In genomic region chr16:497258-497657, GRCh38 we compare ENCODE assay signal across 24 cellular contexts.
"Had no signal": no experiment of that assay in that cellular context is flagged by ENCODE, and none has a peak within 500 bp of the region (broad histone marks: within the 10 kb centered on the region; RNA-seq: fewer than 3 reads in every experiment).

No MANE protein-coding gene starts in this region.

- H3K36me3 Mint-ChIP-seq: activated naive CD4-positive, alpha-beta T cell treated with anti-CD3 and anti-CD28 coated beads, Interleukin-2, amount 10 ng/mL, durations not matched to agents 7 days and 5 days had no signal

- H3K4me1 ChIP-seq: breast epithelium, esophagus muscularis mucosa, thyroid gland had no signal

- H3K9me3 ChIP-seq: breast epithelium, esophagus muscularis mucosa, heart right ventricle, left ventricle myocardium inferior, thyroid gland had no signal

- H3K36me3 ChIP-seq: breast epithelium had no signal

- H3K4me1 Mint-ChIP-seq: activated naive CD8-positive, alpha-beta T cell treated with anti-CD3 and anti-CD28 coated beads, Interleukin-2, amount 50 U/mL, for 24 hours had no signal

- H3K4me3 Mint-ChIP-seq: activated CD4-positive, alpha-beta T cell treated with anti-CD3 and anti-CD28 coated beads, Interleukin-2, amount 10 ng/mL, durations not matched to agents 7 days and 5 days; activated CD8-positive, alpha-beta T cell treated with anti-CD3 and anti-CD28 coated beads, Interleukin-2, amount 10 ng/mL, durations not matched to agents 7 days and 5 days; activated naive CD4-positive, alpha-beta T cell treated with anti-CD3 and anti-CD28 coated beads, Interleukin-2, amount 10 ng/mL, durations not matched to agents 7 days and 5 days; activated naive CD8-positive, alpha-beta T cell treated with anti-CD3 and anti-CD28 coated beads, Interleukin-2, amount 50 U/mL, for 24 hours; activated T-cell treated with anti-CD3 and anti-CD28 coated beads, Interleukin-2, amount 50 U/mL, for 24 hours; memory B cell; naive thymus-derived CD8-positive, alpha-beta T cell; stimulated activated naive B cell treated with anti-CD40 and anti-IgM and Interleukin-4, amounts not matched to agents 10 μg/mL and 1 μg/mL and 100 μg/mL, for 72 hours had no signal

- H3K4me3 ChIP-seq: breast epithelium, esophagus muscularis mucosa, heart right ventricle, left ventricle myocardium inferior, thyroid gland had no signal

- ATAC-seq: activated CD4-positive, CD25-positive, alpha-beta regulatory T cell treated with anti-CD3 and anti-CD28 coated beads, Interleukin-2, amount 50 U/mL, for 24 hours; activated CD8-positive, alpha-beta T cell treated with anti-CD3 and anti-CD28 coated beads, Interleukin-2, amount 10 ng/mL, durations not matched to agents 7 days and 5 days; activated naive CD8-positive, alpha-beta T cell treated with anti-CD3 and anti-CD28 coated beads, Interleukin-2, amount 50 U/mL, for 24 hours; heart right ventricle; naive thymus-derived CD8-positive, alpha-beta T cell; SK-N-SH treated with all-trans-retinoic acid at 6 μM for 48 hours; stimulated activated naive B cell treated with anti-CD40 and anti-IgM and Interleukin-4, amounts not matched to agents 10 μg/mL and 1 μg/mL and 100 μg/mL, for 72 hours had no signal

- H3K27me3 ChIP-seq: breast epithelium, esophagus muscularis mucosa, heart right ventricle, thyroid gland had no signal

- H3K9me3 Mint-ChIP-seq: activated CD4-positive, alpha-beta T cell treated with anti-CD3 and anti-CD28 coated beads, Interleukin-2, amount 10 ng/mL, durations not matched to agents 7 days and 5 days; activated naive CD4-positive, alpha-beta T cell treated with anti-CD3 and anti-CD28 coated beads, Interleukin-2, amount 10 ng/mL, durations not matched to agents 7 days and 5 days; activated naive CD8-positive, alpha-beta T cell treated with anti-CD3 and anti-CD28 coated beads, Interleukin-2, amount 50 U/mL, for 24 hours; activated T-cell treated with anti-CD3 and anti-CD28 coated beads, Interleukin-2, amount 50 U/mL, for 24 hours; memory B cell; stimulated activated naive B cell treated with anti-CD40 and anti-IgM and Interleukin-4, amounts not matched to agents 10 μg/mL and 1 μg/mL and 100 μg/mL, for 72 hours had no signal

- DNase-seq: activated CD4-positive, alpha-beta T cell treated with anti-CD3 and anti-CD28 coated beads, Interleukin-2, amount 10 ng/mL, durations not matched to agents 7 days and 5 days; activated CD8-positive, alpha-beta T cell treated with anti-CD3 and anti-CD28 coated beads, Interleukin-2, amount 10 ng/mL, durations not matched to agents 7 days and 5 days; activated naive CD4-positive, alpha-beta T cell treated with anti-CD3 and anti-CD28 coated beads, Interleukin-2, amount 10 ng/mL, durations not matched to agents 7 days and 5 days; activated naive CD8-positive, alpha-beta T cell treated with anti-CD3 and anti-CD28 coated beads, Interleukin-2, amount 50 U/mL, for 24 hours; activated T-cell treated with anti-CD3 and anti-CD28 coated beads, Interleukin-2, amount 50 U/mL, for 24 hours; anterior cingulate cortex; cerebellar nuclear complex; effector CD4-positive, alpha-beta T cell; heart right ventricle; left ventricle myocardium inferior; naive thymus-derived CD8-positive, alpha-beta T cell; occipital lobe; small intestine; stimulated activated CD4-positive, alpha-beta T cell treated with anti-CD3 and anti-CD28 coated beads, Interleukin-4, amount 100 ng/mL, for 4 hours; stimulated activated naive B cell treated with anti-CD40 and anti-IgM and Interleukin-4, amounts not matched to agents 10 μg/mL and 1 μg/mL and 100 μg/mL, for 72 hours; T-helper 1 cell; T1000; thyroid gland had no signal

- H3K27ac Mint-ChIP-seq: activated CD8-positive, alpha-beta T cell treated with anti-CD3 and anti-CD28 coated beads, Interleukin-2, amount 10 ng/mL, durations not matched to agents 7 days and 5 days; activated naive CD4-positive, alpha-beta T cell treated with anti-CD3 and anti-CD28 coated beads, Interleukin-2, amount 10 ng/mL, durations not matched to agents 7 days and 5 days; activated naive CD8-positive, alpha-beta T cell treated with anti-CD3 and anti-CD28 coated beads, Interleukin-2, amount 50 U/mL, for 24 hours; activated T-cell treated with anti-CD3 and anti-CD28 coated beads, Interleukin-2, amount 50 U/mL, for 24 hours; memory B cell; progenitor cell of endocrine pancreas; stimulated activated naive B cell treated with anti-CD40 and anti-IgM and Interleukin-4, amounts not matched to agents 10 μg/mL and 1 μg/mL and 100 μg/mL, for 72 hours had no signal

- H3K27ac ChIP-seq: breast epithelium, esophagus muscularis mucosa, heart right ventricle, left ventricle myocardium inferior, thyroid gland had no signal

- H3K27me3 Mint-ChIP-seq: activated CD4-positive, alpha-beta T cell treated with anti-CD3 and anti-CD28 coated beads, Interleukin-2, amount 10 ng/mL, durations not matched to agents 7 days and 5 days; activated naive CD4-positive, alpha-beta T cell treated with anti-CD3 and anti-CD28 coated beads, Interleukin-2, amount 10 ng/mL, durations not matched to agents 7 days and 5 days; activated naive CD8-positive, alpha-beta T cell treated with anti-CD3 and anti-CD28 coated beads, Interleukin-2, amount 50 U/mL, for 24 hours; activated T-cell treated with anti-CD3 and anti-CD28 coated beads, Interleukin-2, amount 50 U/mL, for 24 hours; memory B cell; naive thymus-derived CD8-positive, alpha-beta T cell; progenitor cell of endocrine pancreas; stimulated activated naive B cell treated with anti-CD40 and anti-IgM and Interleukin-4, amounts not matched to agents 10 μg/mL and 1 μg/mL and 100 μg/mL, for 72 hours had no signal
